In genomic region chr1:84122780-84123382, GRCh38 we compare ENCODE assay signal across 8 cellular contexts. TPM values are rescaled to one million over a fixed set of nuclear protein-coding genes. Genes with fewer than 3 reads are reported as not detected.
DNase-seq lines count a peak whose midpoint lies in the region; ATAC-seq and TF ChIP-seq lines count a peak whose summit lies in the region.

No MANE protein-coding gene starts in this region.

- H3K4me1 Mint-ChIP-seq in osteocyte (ENCODE audit: unreplicated experiment): no peaks in the 10 kb centered on the region

- H3K27me3 Mint-ChIP-seq in osteocyte (ENCODE audit: unreplicated experiment): no peaks in the 10 kb centered on the region

- peak; percentile 82 for TF ChIP-seq CTCF in osteocyte (IDR thresholded peaks at IDR 0.05)

- DNase-seq in SKM-1 treated with dmso at 0.1 percent for 144 hours (lab: John Stamatoyannopoulos, UW; ENCODE audit: unreplicated experiment) (peak; percentile 10), SKM-1 (lab: John Stamatoyannopoulos, UW; ENCODE audit: unreplicated experiment) (no peak), NCI-H510A (lab: John Stamatoyannopoulos, UW) (peak; percentile 19), fibroblast of gingiva (ENCODE audit: low read depth) (peak; percentile 45), osteocyte (ENCODE audit: extremely low spot score, unreplicated experiment) (no peak), ureter (ENCODE audit: low spot score) (no peak)
- peak; percentile 68 for DNase-seq in activated CD8-positive, alpha-beta memory T cell treated with anti-CD3 and anti-CD28 coated beads for 24 hours

- H3K4me3 Mint-ChIP-seq in osteocyte (ENCODE audit: unreplicated experiment): no peak overlapping the region

- no peak overlapping the region for H3K27ac Mint-ChIP-seq in osteocyte (ENCODE audit: unreplicated experiment)

- H3K9me3 Mint-ChIP-seq in osteocyte (ENCODE audit: unreplicated experiment): no peaks in the 10 kb centered on the region

- ATAC-seq in HG02981 (IDR thresholded peaks at IDR 0.05; ENCODE audit: unreplicated experiment): peak; percentile 71

- peaks cover 5% of the 10 kb centered on the region for H3K36me3 Mint-ChIP-seq in osteocyte (ENCODE audit: unreplicated experiment)

RNA-seq across cellular contexts. Expression of gene PRKACB, which starts 21.2 kb away (rescaled TPM):
- total RNA-seq in osteocyte (35.3 and 35.4 TPM in 2 replicates), ureter (61.4 TPM)

Comparison
In these comparisons a context has a peak if more than half of its experiments do, and no peak if none do; other contexts are left out.
1. DNase-seq: peak in SKM-1 treated with dmso at 0.1 percent for 144 hours (single experiment), NCI-H510A (single experiment), activated CD8-positive, alpha-beta memory T cell treated with anti-CD3 and anti-CD28 coated beads for 24 hours (single experiment) and fibroblast of gingiva (single experiment); none in SKM-1 (single experiment), osteocyte (single experiment) and ureter (single experiment).